ENCODE assay signal across 13 cellular contexts in genomic region chr17:27525316-27525715, GRCh38.
"Had no signal": no experiment of that assay in that cellular context is flagged by ENCODE, and none has a peak within 500 bp of the region (broad histone marks: within the 10 kb centered on the region; RNA-seq: fewer than 3 reads in every experiment).

No MANE protein-coding gene starts in this region.

- H3K27ac ChIP-seq: esophagus squamous epithelium, upper lobe of left lung, uterus had no signal

- H3K36me3 ChIP-seq: esophagus squamous epithelium, neutrophil, upper lobe of left lung, uterus had no signal

- DNase-seq: dermis blood vessel endothelial cell; esophagus squamous epithelium; foreskin melanocyte; head of caudate nucleus; hypothalamus; kidney glomerular epithelial cell; mucosa of descending colon; naive thymus-derived CD8-positive, alpha-beta T cell; stimulated activated CD4-positive, alpha-beta T cell treated with anti-CD3 and anti-CD28 coated beads, Interleukin-12 subunit alpha, Interleukin-12 subunit beta, amount 100 ng/mL, for 4 hours; stimulated activated naive CD4-positive, alpha-beta T cell; upper lobe of left lung; uterus had no signal

- H3K9me3 ChIP-seq: esophagus squamous epithelium, mucosa of descending colon, neutrophil, upper lobe of left lung, uterus had no signal

- H3K27me3 ChIP-seq: esophagus squamous epithelium, neutrophil, upper lobe of left lung, uterus had no signal

- H3K4me3 ChIP-seq: esophagus squamous epithelium, mucosa of descending colon, upper lobe of left lung, uterus had no signal
